In genomic region chr19:31894451-31894850, GRCh38 we compare ENCODE assay signal across 3 cellular contexts.
"Had no signal": no experiment of that assay in that cellular context is flagged by ENCODE, and none has a peak within 500 bp of the region (broad histone marks: within the 10 kb centered on the region; RNA-seq: fewer than 3 reads in every experiment).

No MANE protein-coding gene starts in this region.

- H3K4me3 ChIP-seq: GM12878 had no signal

- DNase-seq: GDM1, GF-D8 had no signal
